Comparison of ENCODE assay signal across 1 cellular context in the genomic region with DNA sequence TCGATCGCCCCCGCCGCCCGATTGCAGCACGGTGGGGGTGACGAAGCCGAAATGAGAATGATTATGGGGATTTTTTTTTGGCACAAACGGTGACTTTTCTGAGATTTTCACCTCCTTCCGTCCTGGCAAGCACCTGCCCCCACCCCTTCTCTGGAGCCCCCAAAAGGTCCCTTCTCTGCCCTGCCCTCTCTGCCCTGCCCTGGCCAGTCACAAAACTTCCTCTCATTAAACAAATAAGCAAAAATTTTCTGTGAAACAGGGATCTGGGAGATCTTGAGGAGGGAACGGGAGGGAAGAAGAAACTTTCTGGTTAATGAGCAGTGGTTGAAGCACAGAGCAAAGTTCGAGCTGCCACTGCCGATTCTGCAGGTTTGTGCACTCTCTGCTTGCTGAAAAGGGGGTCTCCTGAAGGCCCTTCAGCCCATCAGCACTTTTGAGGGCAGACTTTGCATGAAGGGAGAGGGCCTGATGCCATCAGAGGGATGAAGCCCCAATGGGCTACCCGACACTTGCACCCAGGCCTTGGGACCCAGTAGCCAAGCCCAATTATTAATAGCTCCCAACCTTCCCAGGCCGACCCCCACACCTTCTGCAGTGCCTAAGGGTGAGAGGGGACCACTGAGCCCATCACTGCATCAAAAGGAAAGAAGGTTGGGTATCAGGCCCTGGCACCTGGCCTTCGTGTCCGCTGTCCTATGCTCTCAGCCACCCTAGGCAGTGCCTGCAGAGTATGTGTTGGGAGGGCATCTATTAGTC.
TF ChIP-seq lines count a peak whose summit lies in the region.

No MANE protein-coding gene starts in this region.

TF ChIP-seq in HCT116, 20 proteins besides CTCF, POLR2A, EP300 and RAD21:
- no peak for TF ChIP-seq SP1 (IDR thresholded peaks at IDR 0.05; ENCODE audit: low read depth)
- TF ChIP-seq EGR1 (IDR thresholded peaks at IDR 0.05; ENCODE audit: low read depth): 0 out of 2 replicates have a peak, but pooled peaks have one; percentile 15
